ENCODE assay signal across 8 cellular contexts in the genomic region with DNA sequence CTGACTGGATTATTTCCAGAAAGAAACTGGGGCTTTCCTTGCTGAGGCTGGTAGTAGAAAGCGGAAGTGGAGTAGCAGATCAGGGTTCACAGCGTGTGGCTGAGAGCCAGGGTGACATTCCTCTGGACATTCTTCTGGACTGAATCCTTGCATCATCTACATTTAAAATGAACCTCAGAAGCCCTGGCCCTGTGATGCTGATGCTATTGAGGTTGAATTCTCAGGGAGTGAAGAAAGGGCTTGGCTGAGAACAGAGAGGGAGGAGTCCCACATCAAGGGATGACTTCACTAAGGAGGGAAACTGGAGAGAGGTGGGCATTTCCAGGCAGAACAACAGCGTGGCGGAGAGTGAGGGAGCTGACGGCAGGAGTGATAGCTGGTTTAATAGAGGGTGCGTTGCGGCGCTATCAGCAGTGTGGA.
A peak's percentile ranks its signal among the peaks of the same experiment; 100 is the strongest.
DNase-seq lines count a peak whose midpoint lies in the region; ATAC-seq and TF ChIP-seq lines count a peak whose summit lies in the region.

No MANE protein-coding gene starts in this region.

- intact Hi-C loops in mammary epithelial cell (cut with micrococcal nuclease): loop anchor here (1.0 to 5.0 kb wide), 3 partner anchors 24 to 102 kb away; a partner anchor contains a TSS
- intact Hi-C loops in right lobe of liver (cut with DNase I): no loop called here

- no peaks in the 10 kb centered on the region for H3K36me3 Mint-ChIP-seq in activated naive CD8-positive, alpha-beta T cell treated with anti-CD3 and anti-CD28 coated beads for 36 hours

- no peaks in the 10 kb centered on the region for H3K79me2 ChIP-seq in mammary epithelial cell (ENCODE audit: insufficient read depth, low read length)

- dilution Hi-C loops in mammary epithelial cell (cut with HindIII; ENCODE audit: low sequenced_read_pairs): no loop called here

- H3K27me3 ChIP-seq in mammary epithelial cell (ENCODE audit: insufficient read depth, low read length): no peaks in the 10 kb centered on the region
- no peaks in the 10 kb centered on the region for H3K27me3 ChIP-seq in right lobe of liver

- H3K4me3 ChIP-seq in mammary epithelial cell (replicated peaks in 1 of 3; ENCODE audit: insufficient read depth in 1 of 3, low read depth in 2 of 3, low read length in 3 of 3): no peak overlapping the region
- no peak overlapping the region for H3K4me3 ChIP-seq in right lobe of liver

- H3K36me3 ChIP-seq in mammary epithelial cell (ENCODE audit: insufficient read depth, low read length): no peaks in the 10 kb centered on the region
- H3K36me3 ChIP-seq in right lobe of liver: no peaks in the 10 kb centered on the region

- H3K27ac Mint-ChIP-seq in activated naive CD8-positive, alpha-beta T cell treated with anti-CD3 and anti-CD28 coated beads for 36 hours: no peak overlapping the region

- H3K9me3 ChIP-seq in mammary epithelial cell (replicated peaks; ENCODE audit: insufficient read depth, low read length): no peaks in the 10 kb centered on the region
- H3K9me3 ChIP-seq in right lobe of liver: no peaks in the 10 kb centered on the region

- no peak overlapping the region for H3K4me3 Mint-ChIP-seq in activated naive CD8-positive, alpha-beta T cell treated with anti-CD3 and anti-CD28 coated beads for 36 hours

- peak; percentile 87 to 93 for DNase-seq in Kasumi-1 (lab: John Stamatoyannopoulos, UW)
- DNase-seq in mammary epithelial cell: peak; percentile 99
- peak; percentile 55 to 67 (median 64) for DNase-seq in right lobe of liver
- no peak for DNase-seq in cerebellar nuclear complex (lab: John Stamatoyannopoulos, UW)
- DNase-seq in activated naive CD8-positive, alpha-beta T cell treated with anti-CD3 and anti-CD28 coated beads for 36 hours: no peak

- in situ Hi-C loops in mammary epithelial cell (cut with MboI; ENCODE audit: low sequenced_read_pairs in 2 of 2): no loop called here

- ATAC-seq in GM19043 (IDR thresholded peaks at IDR 0.05; ENCODE audit: low read depth, unreplicated experiment): peak; percentile 42
- peak; percentile 73 to 95 (median 82) for ATAC-seq in right lobe of liver
- ATAC-seq in HG02973 (IDR thresholded peaks at IDR 0.05; ENCODE audit: unreplicated experiment): no peak
- ATAC-seq in GM21526 (IDR thresholded peaks at IDR 0.05; ENCODE audit: low FRiP score, unreplicated experiment): no peak

- CTCF ChIA-PET in mammary epithelial cell (lab: Charles Lee; ENCODE audit: low non-redundant PET): interaction anchor here (0.6 to 0.7 kb wide), 2 partner anchors 13 to 20 kb away, joined by 3 read pairs; no protein-coding TSS in a partner anchor

- H3K4me2 ChIP-seq in mammary epithelial cell (ENCODE audit: insufficient read depth, low read depth, low read length): peak overlapping the region; percentile 56

- no peak for TF ChIP-seq CTCF in mammary epithelial cell (conservative IDR thresholded peaks at IDR 0.05 in 1 of 2, IDR thresholded peaks at IDR 0.05 in 1 of 2; ENCODE audit: extremely low read depth in 1 of 2, insufficient read depth in 1 of 2, low read depth in 1 of 2, low read length in 2 of 2)
- TF ChIP-seq CTCF in right lobe of liver (IDR thresholded peaks at IDR 0.05): no peak

- WGBS in mammary epithelial cell (ENCODE audit: low coverage, missing lambda C conversion rate): 1% methylated on average over 8 of the region's 8 CpGs
- WGBS in right lobe of liver (ENCODE audit: insufficient coverage, low coverage, low lambda C conversion rate, missing lambda C conversion rate): 25% methylated on average over 8 of the region's 8 CpGs

- H4K20me1 ChIP-seq in mammary epithelial cell (ENCODE audit: insufficient read depth, low read length): no peaks in the 10 kb centered on the region

- no peaks in the 10 kb centered on the region for H3K4me1 Mint-ChIP-seq in activated naive CD8-positive, alpha-beta T cell treated with anti-CD3 and anti-CD28 coated beads for 36 hours

- H3K27ac ChIP-seq in mammary epithelial cell (ENCODE audit: insufficient read depth, low read depth, low read length): peak overlapping the region; percentile 77
- H3K27ac ChIP-seq in right lobe of liver: no peak overlapping the region

- H3K27me3 Mint-ChIP-seq in activated naive CD8-positive, alpha-beta T cell treated with anti-CD3 and anti-CD28 coated beads for 36 hours: peaks cover 4% of the 10 kb centered on the region

- H3K4me1 ChIP-seq in mammary epithelial cell (ENCODE audit: insufficient read depth, low read length): peaks cover 27% of the 10 kb centered on the region
- H3K4me1 ChIP-seq in right lobe of liver: no peaks in the 10 kb centered on the region

- no peak for TF ChIP-seq POLR2A in right lobe of liver (IDR thresholded peaks at IDR 0.05)

- H2AFZ ChIP-seq in mammary epithelial cell (ENCODE audit: low read depth, low read length): peak overlapping the region; percentile 64

- BruUV-seq in mammary epithelial cell (replicated peaks; lab: Mats Ljungman, UMichigan): no TSS peak

- H3K9me3 Mint-ChIP-seq in activated naive CD8-positive, alpha-beta T cell treated with anti-CD3 and anti-CD28 coated beads for 36 hours: peaks cover 2% of the 10 kb centered on the region

- H3K9ac ChIP-seq in mammary epithelial cell (ENCODE audit: insufficient read depth, low read length): peak overlapping the region; percentile 70

Comparison
In these comparisons a context has a peak if more than half of its experiments do, and no peak if none do; other contexts are left out.
1. ATAC-seq: peak in GM19043 (single experiment) and right lobe of liver (4 of 4); none in HG02973 (single experiment) and GM21526 (single experiment).
2. DNase-seq: peak in Kasumi-1 (2 of 2), mammary epithelial cell (single experiment) and right lobe of liver (3 of 3); none in cerebellar nuclear complex (0 of 2) and activated naive CD8-positive, alpha-beta T cell treated with anti-CD3 and anti-CD28 coated beads for 36 hours (single experiment).